8 cellular contexts compared by ENCODE assay signal in genomic region chr2:219230201-219230540, GRCh38. TPM values are rescaled to one million over a fixed set of nuclear protein-coding genes. Genes with fewer than 3 reads are reported as not detected.
DNase-seq lines count a peak whose midpoint lies in the region; ATAC-seq, FAIRE-seq and TF ChIP-seq lines count a peak whose summit lies in the region.

No MANE protein-coding gene starts in this region.

- no peak for ATAC-seq in HG02885 (IDR thresholded peaks at IDR 0.05; ENCODE audit: poor library complexity, unreplicated experiment)
- ATAC-seq in HG03108 (IDR thresholded peaks at IDR 0.05; ENCODE audit: unreplicated experiment) = no peak

- no peaks in the 10 kb centered on the region for H3K9me3 ChIP-seq in HEK293 (ENCODE audit: control insufficient read depth, insufficient read depth, low read depth, low read length)
- no peaks in the 10 kb centered on the region for H3K9me3 ChIP-seq in breast epithelium

- intact Hi-C loops in breast epithelium (cut with DNase I; ENCODE audit: low total_unique reads) = no loop called here

- TF ChIP-seq CTCF in HEK293 (tag by site-specific recombination; IDR thresholded peaks at IDR 0.05) (no peak), breast epithelium (IDR thresholded peaks at IDR 0.05) (no peak)

- peaks cover 17 to 65% of the 10 kb centered on the region in 2 experiments for H3K36me3 ChIP-seq in HEK293 (ENCODE audit: control insufficient read depth in 2 of 2, insufficient read depth in 1 of 2, low read length in 2 of 2)
- peaks cover 10% of the 10 kb centered on the region for H3K36me3 ChIP-seq in breast epithelium

- H3K4me1 ChIP-seq in HEK293 (ENCODE audit: control insufficient read depth, insufficient read depth, low read length) (peaks cover 4% of the 10 kb centered on the region; the same call in 1 of the 2 replicates), breast epithelium (peaks cover 5 to 25% of the 10 kb centered on the region in 2 donors)

- POLR2A ChIA-PET in HEK293 (lab: Yijun Ruan, JAX) = interaction anchor here (0.6 to 2.8 kb wide), 14 partner anchors 8 to 59 kb away, joined by 4 to 16 read pairs (median 5); partner anchors contain the start of genes ABCB6, CNPPD1, DNAJB2 and GLB1L

- CTCF ChIA-PET in HEK293 (lab: Yijun Ruan, JAX) = interaction anchor here (0.7 to 9.1 kb wide), 9 partner anchors 9 to 67 kb away, joined by 3 to 65 read pairs (median 4); partner anchors contain the start of genes DNAJB2 and GLB1L

- peak overlapping the region; percentile 81 for H3K27ac ChIP-seq in HEK293 (ENCODE audit: extremely low read depth, low read depth, low read length)
- H3K27ac ChIP-seq in breast epithelium = peak overlapping the region; percentile 88 to 94

- no peak for TF ChIP-seq POLR2A in breast epithelium (IDR thresholded peaks at IDR 0.05)

- H3K27me3 ChIP-seq in breast epithelium = no peaks in the 10 kb centered on the region

- DNase-seq in D341Med (ENCODE audit: low spot score) = peak; percentile 55
- peak; percentile 46 for DNase-seq in RCC 7860 (ENCODE audit: low spot score)
- peak in 1 of 2 donors; percentile 49 for DNase-seq in breast epithelium (ENCODE audit: low spot score in 2 of 2)
- peak; percentile 85 for DNase-seq in islet precursor cell
- DNase-seq in stimulated activated CD4-positive, alpha-beta T cell treated with anti-CD3 and anti-CD28 coated beads, Interleukin-1b, Interleukin-23, amount 100 ng/mL, for 48 hours = peak; percentile 67

- FAIRE-seq in RCC 7860 (lab: Jason Lieb, UNC) = no peak

- H3K4me3 ChIP-seq in HEK293 (ENCODE audit: low read depth, low read length) = peak overlapping the region; percentile 69
- peak overlapping the region; percentile 60 to 97 (median 86) for H3K4me3 ChIP-seq in breast epithelium

TF ChIP-seq in HEK293, 187 proteins besides CTCF, POLR2A, EP300 and RAD21:
- TF ChIP-seq ZFP37 (tag by site-specific recombination; IDR thresholded peaks at IDR 0.05) = 0 out of 2 replicates have a peak, but pooled peaks have one; percentile 5
- no peak for TF ChIP-seq ZNF37A (tag by site-specific recombination; IDR thresholded peaks at IDR 0.05)
- peak; percentile 12; the same call in 1 of the 2 replicates for TF ChIP-seq ZBTB11 (tag by site-specific recombination; conservative IDR thresholded peaks at IDR 0.05; ENCODE audit: low read depth)
- 0 out of 2 replicates have a peak, but pooled peaks have one; percentile 35 for TF ChIP-seq ZBTB6 (tag by site-specific recombination; IDR thresholded peaks at IDR 0.05)
- TF ChIP-seq ZNF404 (tag by site-specific recombination; IDR thresholded peaks at IDR 0.05) = no peak
- TF ChIP-seq ZNF335 (tag by site-specific recombination; conservative IDR thresholded peaks at IDR 0.05) = peak; percentile 56
- no peak for TF ChIP-seq HOXD13 (CRISPR knock-in tag; IDR thresholded peaks at IDR 0.05; ENCODE audit: borderline replicate concordance)
- 0 out of 2 replicates have a peak, but pooled peaks have one; percentile 5 for TF ChIP-seq GLIS1 (tag by site-specific recombination; IDR thresholded peaks at IDR 0.05)
- peak; percentile 90 for TF ChIP-seq ZBTB20 (tag by site-specific recombination; IDR thresholded peaks at IDR 0.05)
- no peak for TF ChIP-seq ZNF26 (tag by site-specific recombination; IDR thresholded peaks at IDR 0.05)
- 0 out of 2 replicates have a peak, but pooled peaks have one; percentile 2 for TF ChIP-seq PATZ1 (tag by site-specific recombination; IDR thresholded peaks at IDR 0.05)

RNA-seq across cellular contexts. Expression of gene ANKZF1, which starts 0.6 kb away (rescaled TPM):
- 100 to 1,000 TPM in 1 of 3 donors, 10 to 100 TPM in 2; 29.3 to 101 (median 67.8) TPM for total RNA-seq in breast epithelium

RNA-seq across cellular contexts. Expression of gene ATG9A, which starts 0.7 kb away (rescaled TPM):
- 10 to 100 TPM; 35.6 to 44.5 (median 37.0) TPM for total RNA-seq in breast epithelium

RNA-seq across cellular contexts. Expression of gene ABCB6, which starts 11.4 kb away (rescaled TPM):
- total RNA-seq in breast epithelium = 10 to 100 TPM; 14.5 to 26.9 (median 18.9) TPM

RNA-seq across cellular contexts. Expression of gene GLB1L, which starts 15.1 kb away (rescaled TPM):
- 10 to 100 TPM; 10.2 to 15.7 (median 11.8) TPM for total RNA-seq in breast epithelium

RNA-seq across cellular contexts. Expression of gene STK16, which starts 15.1 kb away (rescaled TPM):
- 10 to 100 TPM; 13.1 to 18.1 (median 16.4) TPM for total RNA-seq in breast epithelium
